22 cellular contexts compared by ENCODE assay signal in genomic region chr10:91513598-91513997, GRCh38.
DNase-seq lines count a peak whose midpoint lies in the region; ATAC-seq, FAIRE-seq and TF ChIP-seq lines count a peak whose summit lies in the region.
"Had no signal": no experiment of that assay in that cellular context is flagged by ENCODE, and none has a peak within 500 bp of the region (broad histone marks: within the 10 kb centered on the region; RNA-seq: fewer than 3 reads in every experiment).

No MANE protein-coding gene starts in this region.

- peaks cover 6% of the 10 kb centered on the region; the same call in 1 of the 3 replicates for H3K9me3 ChIP-seq in A549
- H3K9me3 ChIP-seq in adipocyte (ENCODE audit: control insufficient read depth, low read length): peaks cover 7% of the 10 kb centered on the region
- H3K9me3 ChIP-seq: BLaER1, HAP-1 had no signal

- peaks cover 8% of the 10 kb centered on the region for H3K9me3 Mint-ChIP-seq in osteocyte (ENCODE audit: unreplicated experiment)
- H3K9me3 Mint-ChIP-seq: CD4-positive, alpha-beta T cell had no signal

- H3K4me3 ChIP-seq in A549 (no peak overlapping the region), adipocyte (ENCODE audit: low read length) (no peak overlapping the region)
- H3K4me3 ChIP-seq: BLaER1, HAP-1, PC-9 had no signal

- no peaks in the 10 kb centered on the region for H3K27me3 Mint-ChIP-seq in osteocyte (ENCODE audit: unreplicated experiment)
- H3K27me3 Mint-ChIP-seq: CD4-positive, alpha-beta T cell had no signal

- DNase-seq in A549 (ENCODE audit: low read depth in 1 of 2, low spot score in 1 of 2) (no peak), H54 (ENCODE audit: insufficient read length, low spot score) (no peak), adipocyte (ENCODE audit: low read depth) (no peak), osteocyte (ENCODE audit: extremely low spot score, unreplicated experiment) (no peak), SKM-1 (lab: John Stamatoyannopoulos, UW; ENCODE audit: unreplicated experiment) (no peak), anterior cingulate cortex (lab: John Stamatoyannopoulos, UW) (no peak)
- DNase-seq: CD4-positive, alpha-beta T cell; COR-L47; DND-41; Karpas-422; MV-4-11; NCI-H1105 treated with DMSO at 0.1 percent for 48 hours; NCI-H446; NCI-H526; PC-9; RPMI8226; SHP77 had no signal

- peaks cover 5% of the 10 kb centered on the region for H3K36me3 ChIP-seq in adipocyte (ENCODE audit: control insufficient read depth, insufficient read depth, low read length, severe bottlenecking)
- H3K36me3 ChIP-seq: BLaER1, HAP-1 had no signal

- peaks cover 43% of the 10 kb centered on the region for H3K4me1 ChIP-seq in A549
- H3K4me1 ChIP-seq in adipocyte (ENCODE audit: control insufficient read depth, insufficient read depth, low read length): peaks cover 18% of the 10 kb centered on the region
- H3K4me1 ChIP-seq: BLaER1, HAP-1 had no signal

- POLR2A ChIA-PET in A549 (lab: Yijun Ruan, JAX): no interaction called here

- no peak for TF ChIP-seq POLR2A in A549 (IDR thresholded peaks at IDR 0.05; ENCODE audit: low read length)
- no peak for TF ChIP-seq POLR2A in H54 (IDR thresholded peaks at IDR 0.05; ENCODE audit: low read depth, low read length)

- peaks cover 26% of the 10 kb centered on the region for H3K36me3 Mint-ChIP-seq in osteocyte (ENCODE audit: unreplicated experiment)

- TF ChIP-seq CTCF in A549 (IDR thresholded peaks at IDR 0.05) (no peak), osteocyte (IDR thresholded peaks at IDR 0.05) (no peak)

- H3K4me1 Mint-ChIP-seq in osteocyte (ENCODE audit: unreplicated experiment): peaks cover 34% of the 10 kb centered on the region

- H3K4me2 ChIP-seq in A549: peak overlapping the region; percentile 55
- H3K4me2 ChIP-seq: BLaER1, PC-9 had no signal

- CTCF ChIA-PET in A549 (lab: Yijun Ruan, JAX): interaction anchor here (0.8 to 2.3 kb wide), 3 partner anchors 14 to 122 kb away, joined by 3 to 9 read pairs (median 3); partner anchors contain the start of gene PPP1R3C

- H3K27ac ChIP-seq in A549: peak overlapping the region; percentile 10 to 51; a peak in 3 of 6 replicates
- H3K27ac ChIP-seq: BLaER1, PC-9 had no signal

- no peak for TF ChIP-seq RAD21 in A549 (conservative IDR thresholded peaks at IDR 0.05 in 1 of 2, IDR thresholded peaks at IDR 0.05 in 1 of 2)

- no peak for ATAC-seq in A549
- no peak for ATAC-seq in HG03135 (IDR thresholded peaks at IDR 0.05; ENCODE audit: unreplicated experiment)
- ATAC-seq in HG02870 (IDR thresholded peaks at IDR 0.05; ENCODE audit: unreplicated experiment): no peak

- H3K27me3 ChIP-seq in adipocyte (replicated peaks; ENCODE audit: control insufficient read depth, insufficient read depth, low read length): no peaks in the 10 kb centered on the region
- H3K27me3 ChIP-seq: BLaER1 had no signal

- H3K4me3 Mint-ChIP-seq in osteocyte (ENCODE audit: unreplicated experiment): no peak overlapping the region
- H3K4me3 Mint-ChIP-seq: CD4-positive, alpha-beta T cell had no signal

- peak overlapping the region; percentile 31 for H3K27ac Mint-ChIP-seq in osteocyte (ENCODE audit: unreplicated experiment)
- H3K27ac Mint-ChIP-seq: CD4-positive, alpha-beta T cell had no signal

- FAIRE-seq in A549 (lab: Jason Lieb, UNC): no peak
- peak; percentile 77 for FAIRE-seq in H54 (lab: Jason Lieb, UNC)
- FAIRE-seq: GM12891 had no signal

- peak overlapping the region; percentile 10 for H3K9ac ChIP-seq in adipocyte (ENCODE audit: low read length)
- H3K9ac ChIP-seq: BLaER1 had no signal

- TF ChIP-seq EP300 in A549 (IDR thresholded peaks at IDR 0.05): no peak

TF ChIP-seq in A549, 52 proteins besides CTCF, POLR2A, EP300 and RAD21:
- TF ChIP-seq NFE2L2 (conservative IDR thresholded peaks at IDR 0.05; ENCODE audit: low read length) (no peak), PHF8 (IDR thresholded peaks at IDR 0.05; ENCODE audit: borderline replicate concordance, low read depth) (no peak), E2F6 (IDR thresholded peaks at IDR 0.05; ENCODE audit: borderline replicate concordance, low read depth) (no peak), HOXA7 (CRISPR knock-in tag; IDR thresholded peaks at IDR 0.05) (no peak), TFCP2L1 (CRISPR knock-in tag; IDR thresholded peaks at IDR 0.05) (no peak), MYC (IDR thresholded peaks at IDR 0.05; ENCODE audit: borderline replicate concordance, low read length) (no peak), CHD2 (IDR thresholded peaks at IDR 0.05; ENCODE audit: low read length, partially characterized antibody) (no peak), NR3C1 (IDR thresholded peaks at IDR 0.05) (no peak), KDM5A (IDR thresholded peaks at IDR 0.05) (no peak)
